8 cellular contexts compared by ENCODE assay signal in genomic region chr10:104331208-104331838, GRCh38. TPM values are rescaled to one million over a fixed set of nuclear protein-coding genes. Genes with fewer than 3 reads are reported as not detected.
DNase-seq lines count a peak whose midpoint lies in the region; ATAC-seq, FAIRE-seq and TF ChIP-seq lines count a peak whose summit lies in the region.

No MANE protein-coding gene starts in this region.

- H3K4me3 ChIP-seq in HFF-Myc (replicated peaks; ENCODE audit: low read depth, low read length) (peak overlapping the region; percentile 11), SJSA1 (no peak overlapping the region), gastroesophageal sphincter (peak overlapping the region in 1 of 2 donors; percentile 17), pancreas (no peak overlapping the region)

- intact Hi-C loops in pancreas (cut with DNase I) = no loop called here

- no peaks in the 10 kb centered on the region for H3K9me3 ChIP-seq in SJSA1 (replicated peaks)
- no peaks in the 10 kb centered on the region for H3K9me3 ChIP-seq in gastroesophageal sphincter
- H3K9me3 ChIP-seq in pancreas = no peaks in the 10 kb centered on the region

- DNase-seq in HFF-Myc (ENCODE audit: extremely low read depth, low read depth) = no peak
- peak in 1 of 2 experiments; percentile 62 for DNase-seq in SJSA1 (ENCODE audit: low read depth in 1 of 2, low spot score in 2 of 2)
- DNase-seq in pancreas = peak in 1 of 6 donors; percentile 46
- DNase-seq in activated CD4-positive, alpha-beta T cell treated with anti-CD3 and anti-CD28 coated beads, Interleukin-2, amount 50 U/mL, for 1 hour = no peak

- peaks cover 16% of the 10 kb centered on the region; the same call in 1 of the 2 replicates for H3K36me3 ChIP-seq in SJSA1
- H3K36me3 ChIP-seq in gastroesophageal sphincter = peaks cover 0 to 8% of the 10 kb centered on the region in 2 donors
- no peaks in the 10 kb centered on the region for H3K36me3 ChIP-seq in pancreas

- H3K27ac ChIP-seq in SJSA1 (peak overlapping the region; percentile 89), gastroesophageal sphincter (peak overlapping the region; percentile 95 to 100 (median 98)), pancreas (peak overlapping the region; percentile 12 to 47 (median 27))

- TF ChIP-seq POLR2A in gastroesophageal sphincter (IDR thresholded peaks at IDR 0.05) = no peak

- 20 to 36% methylated on average over 1 to 6 of the region's 9 CpGs for WGBS in gastroesophageal sphincter (ENCODE audit: low coverage in 1 of 2), 2 donors
- 25 to 30% methylated on average over 9 of the region's 9 CpGs for WGBS in pancreas, 2 donors

- no peak for TF ChIP-seq EP300 in gastroesophageal sphincter (IDR thresholded peaks at IDR 0.05)

- FAIRE-seq in pancreas (lab: Jason Lieb, UNC) = no peak

- no peak for TF ChIP-seq CTCF in HFF-Myc (IDR thresholded peaks at IDR 0.05; ENCODE audit: low read depth, low read length, missing control alignments)
- TF ChIP-seq CTCF in gastroesophageal sphincter (IDR thresholded peaks at IDR 0.05) = no peak
- no peak for TF ChIP-seq CTCF in pancreas (IDR thresholded peaks at IDR 0.05)

- H3K27me3 ChIP-seq in SJSA1 (replicated peaks) (no peaks in the 10 kb centered on the region), gastroesophageal sphincter (no peaks in the 10 kb centered on the region), pancreas (no peaks in the 10 kb centered on the region)

- H3K4me1 ChIP-seq in SJSA1 (replicated peaks) (peaks cover 66% of the 10 kb centered on the region), gastroesophageal sphincter (peaks cover 36 to 100% (median 95%) of the 10 kb centered on the region in 3 donors), pancreas (peaks cover 19 to 32% (median 20%) of the 10 kb centered on the region in 3 donors)

- ATAC-seq in gastroesophageal sphincter (peak; percentile 4), pancreas (peak; percentile 34 to 66 (median 61)), GM21619 (IDR thresholded peaks at IDR 0.05; ENCODE audit: unreplicated experiment) (no peak), HG02981 (IDR thresholded peaks at IDR 0.05; ENCODE audit: unreplicated experiment) (no peak), GM18909 (IDR thresholded peaks at IDR 0.05; ENCODE audit: poor library complexity, unreplicated experiment) (no peak)

RNA-seq across cellular contexts. Expression of gene ITPRIP, which starts 6.9 kb away (rescaled TPM):
- total RNA-seq in SJSA1 (2014; rRNA removed; shearing (Covaris generic)) = 3.8 and 4.2 TPM in 2 replicates
- total RNA-seq in gastroesophageal sphincter (10 to 100 TPM; 18.1 to 31.5 (median 22.8) TPM), pancreas (1 to 10 TPM; 2.0 to 7.1 (median 2.8) TPM)
- 1 to 10 TPM; 1.8 to 2.3 TPM for polyA plus RNA-seq in pancreas

RNA-seq across cellular contexts. Expression of gene CFAP58, which starts 22.3 kb away (rescaled TPM):
- total RNA-seq in SJSA1 (2014; rRNA removed; shearing (Covaris generic)) = 0.34 and 1.5 TPM in 2 replicates
- total RNA-seq in gastroesophageal sphincter (1 to 10 TPM in 3 of 4 donors, under 1 TPM in 1; 0.27 to 1.6 (median 1.3) TPM), pancreas (under 1 TPM in 5 of 6 donors, not detected in 1; 0.19 to 0.53 (median 0.29) TPM)
- under 1 TPM; 0.09 to 0.19 TPM for polyA plus RNA-seq in pancreas

Comparison
In these comparisons a context has a peak if more than half of its experiments do, and no peak if none do; other contexts are left out.
1. H3K27ac ChIP-seq: peak in every context shown above with its lines; median percentile 98 in gastroesophageal sphincter; 89 in SJSA1; 27 in pancreas.
2. ATAC-seq: peak in gastroesophageal sphincter (single experiment) and pancreas (4 of 4); none in GM21619 (single experiment), HG02981 (single experiment) and GM18909 (single experiment).